8 cellular contexts compared by ENCODE assay signal in the genomic region with DNA sequence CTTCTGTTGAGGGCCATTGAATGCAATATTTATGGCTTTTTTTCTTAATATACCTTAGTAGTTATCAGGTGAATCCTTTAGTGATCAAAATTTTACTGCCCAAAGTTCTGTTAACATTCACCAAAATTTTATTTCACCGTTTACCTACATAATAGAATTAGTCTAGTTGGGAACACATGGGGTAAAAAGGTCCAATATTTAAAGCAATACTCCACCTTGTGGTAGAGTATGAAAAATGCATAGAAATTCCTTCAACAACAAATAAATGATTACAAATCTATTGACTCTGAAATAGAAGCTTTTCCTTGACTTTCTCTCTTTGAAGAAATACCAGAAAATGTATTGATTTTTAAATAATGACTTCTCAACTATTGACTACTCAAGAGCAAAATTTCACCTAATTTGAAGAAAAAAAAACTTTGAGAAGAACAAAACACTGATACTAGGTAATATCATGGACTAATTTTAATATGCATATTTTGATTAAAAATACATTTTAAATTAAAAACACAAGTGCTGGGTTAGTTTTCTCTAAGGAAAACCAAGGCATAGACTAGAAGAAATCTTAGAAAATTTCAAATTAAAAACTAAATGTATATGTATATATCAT. TPM values are rescaled to one million over a fixed set of nuclear protein-coding genes. Genes with fewer than 3 reads are reported as not detected.
A peak's percentile ranks its signal among the peaks of the same experiment; 100 is the strongest.
DNase-seq lines count a peak whose midpoint lies in the region; ATAC-seq, FAIRE-seq and TF ChIP-seq lines count a peak whose summit lies in the region.

No MANE protein-coding gene starts in this region.

- H3K9me3 ChIP-seq in PC-9 (ENCODE audit: insufficient read depth, low read depth) (no peaks in the 10 kb centered on the region), endothelial cell of umbilical vein (replicated peaks; ENCODE audit: control insufficient read depth, insufficient read depth, low read length) (no peaks in the 10 kb centered on the region)

- BruUV-seq in PC-9 (replicated peaks; lab: Mats Ljungman, UMichigan) = no TSS peak
- BruUV-seq in endothelial cell of umbilical vein (replicated peaks; lab: Mats Ljungman, UMichigan) = no TSS peak

- H2AFZ ChIP-seq in PC-9 = no peak overlapping the region
- no peak overlapping the region for H2AFZ ChIP-seq in endothelial cell of umbilical vein (ENCODE audit: low read depth, low read length)

- no peaks in the 10 kb centered on the region for H3K36me3 ChIP-seq in PC-9 (ENCODE audit: low read depth)
- H3K36me3 ChIP-seq in endothelial cell of umbilical vein (ENCODE audit: control insufficient read depth in 2 of 2, extremely low read depth in 1 of 2, insufficient read depth in 2 of 2, low read length in 2 of 2) = no peaks in the 10 kb centered on the region

- intact Hi-C loops in PC-9 (cut with micrococcal nuclease; ENCODE audit: unreplicated experiment) = loop anchor here (1.0 kb wide), 3 partner anchors 543 to 1313 kb away; no protein-coding TSS in a partner anchor
- intact Hi-C loops in endothelial cell of umbilical vein (cut with micrococcal nuclease) = loop anchor here (5.0 kb wide), 2 partner anchors 973 to 1073 kb away; no protein-coding TSS in a partner anchor

- H3K4me1 ChIP-seq in PC-9 (replicated peaks; ENCODE audit: insufficient read depth) (peaks cover 10% of the 10 kb centered on the region; the same call in 1 of the 2 replicates), endothelial cell of umbilical vein (ENCODE audit: control insufficient read depth, extremely low read depth, insufficient read depth, low read length) (no peaks in the 10 kb centered on the region)

- H3F3A ChIP-seq in PC-9 (ENCODE audit: insufficient read depth, low read depth) = no peaks in the 10 kb centered on the region

- no peak overlapping the region for H3K9ac ChIP-seq in endothelial cell of umbilical vein (replicated peaks; ENCODE audit: extremely low read depth, insufficient read depth, low read length)

- H3K9me2 ChIP-seq in PC-9 (ENCODE audit: insufficient read depth) = no peaks in the 10 kb centered on the region

- CTCF ChIA-PET in PC-9 (lab: Charles Lee) = no interaction called here
- CTCF ChIA-PET in endothelial cell of umbilical vein (lab: Charles Lee) = interaction anchor here (0.6 to 3.8 kb wide), 15 partner anchors 8 to 1314 kb away, joined by 3 to 40 read pairs (median 4); no protein-coding TSS in a partner anchor

- no peaks in the 10 kb centered on the region for H4K20me1 ChIP-seq in PC-9 (ENCODE audit: insufficient read depth)
- no peaks in the 10 kb centered on the region for H4K20me1 ChIP-seq in endothelial cell of umbilical vein (replicated peaks; ENCODE audit: control insufficient read depth, extremely low read depth, insufficient read depth, low read length)

- H3K79me2 ChIP-seq in PC-9 (ENCODE audit: low read depth) = no peaks in the 10 kb centered on the region
- no peaks in the 10 kb centered on the region for H3K79me2 ChIP-seq in endothelial cell of umbilical vein (ENCODE audit: control insufficient read depth, insufficient read depth, low read length)

- H3K4me2 ChIP-seq in PC-9 = no peak overlapping the region
- H3K4me2 ChIP-seq in endothelial cell of umbilical vein (ENCODE audit: insufficient read depth, low read length) = no peak overlapping the region

- dilution Hi-C loops in endothelial cell of umbilical vein (cut with MboI; ENCODE audit: extremely low pct_ligation_motif_present, low sequenced_read_pairs) = no loop called here

- H3K27me3 ChIP-seq in PC-9 (ENCODE audit: insufficient read depth, low read depth) (no peaks in the 10 kb centered on the region), endothelial cell of umbilical vein (ENCODE audit: control insufficient read depth in 2 of 2, insufficient read depth in 2 of 2, low read length in 2 of 2) (peaks cover 2 to 11% of the 10 kb centered on the region in 2 experiments)

- no peak for FAIRE-seq in endothelial cell of umbilical vein (lab: Jason Lieb, UNC)

- ATAC-seq in GM18909 (IDR thresholded peaks at IDR 0.05; ENCODE audit: poor library complexity, unreplicated experiment) (peak; percentile 62), HG03571 (IDR thresholded peaks at IDR 0.05; ENCODE audit: unreplicated experiment) (peak; percentile 51)

- TF ChIP-seq POLR2A in endothelial cell of umbilical vein (IDR thresholded peaks at IDR 0.05; ENCODE audit: low read depth, low read length) = no peak

- H3K4me3 ChIP-seq in PC-9 (no peak overlapping the region), endothelial cell of umbilical vein (replicated peaks in 1 of 3; ENCODE audit: insufficient read depth in 1 of 3, low read depth in 1 of 3, low read length in 3 of 3) (no peak overlapping the region)

- H3K27ac ChIP-seq in C4-2B (no peak overlapping the region), PC-9 (no peak overlapping the region), endothelial cell of umbilical vein (ENCODE audit: insufficient read depth, low read depth, low read length) (no peak overlapping the region)

- TF ChIP-seq CTCF in C4-2B (conservative IDR thresholded peaks at IDR 0.05) = peak; percentile 81
- peak; percentile 90 for TF ChIP-seq CTCF in PC-9 (conservative IDR thresholded peaks at IDR 0.05)
- TF ChIP-seq CTCF in endothelial cell of umbilical vein (IDR thresholded peaks at IDR 0.05; ENCODE audit: extremely low read depth in 1 of 2, insufficient read depth in 1 of 2, low read depth in 1 of 2, low read length in 2 of 2) = peak in 1 of 2 donors; percentile 32

- DNase-seq in PC-9 (no peak), endothelial cell of umbilical vein (ENCODE audit: low read depth, low spot score) (peak; percentile 31), renal cortical epithelial cell (ENCODE audit: low read depth) (peak; percentile 60)
- DNase-seq in effector CD8-positive, alpha-beta T cell (lab: John Stamatoyannopoulos, UW) = no peak
- DNase-seq in stimulated activated naive CD4-positive, alpha-beta T cell treated with Interleukin-2 at 50 U/mL for 16 hours (lab: John Stamatoyannopoulos, UW) = no peak

- no peaks in the 10 kb centered on the region for H3K9me1 ChIP-seq in endothelial cell of umbilical vein (replicated peaks; ENCODE audit: control insufficient read depth, extremely low read depth, insufficient read depth, low read length)

- POLR2A ChIA-PET in PC-9 (lab: Charles Lee; ENCODE audit: unreplicated experiment) (no interaction called here), endothelial cell of umbilical vein (lab: Charles Lee) (no interaction called here)

TF ChIP-seq in endothelial cell of umbilical vein, 7 proteins besides CTCF, POLR2A, EP300 and RAD21:
- TF ChIP-seq GATA2 (IDR thresholded peaks at IDR 0.05; ENCODE audit: insufficient read depth, insufficient read length, low read depth, low read length) (no peak), MYC (IDR thresholded peaks at IDR 0.05; ENCODE audit: low read depth, low read length) (no peak), POLR2AphosphoS5 (IDR thresholded peaks at IDR 0.05; ENCODE audit: insufficient read depth, low read depth, low read length) (no peak), JUN (IDR thresholded peaks at IDR 0.05; ENCODE audit: borderline replicate concordance, insufficient read depth, insufficient read length, low read depth) (no peak), EZH2 (IDR thresholded peaks at IDR 0.05; ENCODE audit: borderline replicate concordance, low read depth, low read length, severe bottlenecking) (no peak), FOS (IDR thresholded peaks at IDR 0.05; ENCODE audit: borderline replicate concordance, insufficient read depth, low read length) (no peak)
- TF ChIP-seq, protein P1, sequence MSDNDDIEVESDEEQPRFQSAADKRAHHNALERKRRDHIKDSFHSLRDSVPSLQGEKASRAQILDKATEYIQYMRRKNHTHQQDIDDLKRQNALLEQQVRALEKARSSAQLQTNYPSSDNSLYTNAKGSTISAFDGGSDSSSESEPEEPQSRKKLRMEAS (IDR thresholded peaks at IDR 0.05; ENCODE audit: insufficient read depth, insufficient read length) = no peak
TF ChIP-seq in endothelial cell of umbilical vein: peak in this region for 0.

RNA-seq across cellular contexts. Expression of a gene that starts 43.3 kb away (rescaled TPM):
- 14.5 and 14.8 TPM in 2 replicates for total RNA-seq in PC-9 (2021)
- 21.0 and 27.0 TPM in 2 replicates for total RNA-seq in endothelial cell of umbilical vein
- 7.9 and 10.4 TPM in 2 replicates for polyA plus RNA-seq in endothelial cell of umbilical vein
- polyA plus RNA-seq in endothelial cell of umbilical vein (2011; cell fraction: cytosol; rRNA removed) = 10.1 and 10.8 TPM in 2 replicates
- polyA plus RNA-seq in endothelial cell of umbilical vein (2011; cell fraction: nucleus; rRNA removed) = 19.6 and 23.1 TPM in 2 replicates
- 16.4 and 22.7 TPM in 2 replicates for polyA plus RNA-seq in endothelial cell of umbilical vein (2012)
- 15.8 and 16.2 TPM in 2 replicates for polyA minus RNA-seq in endothelial cell of umbilical vein
- 9.0 TPM for polyA minus RNA-seq in endothelial cell of umbilical vein (2011; cell fraction: cytosol; rRNA and poly(A)+ RNA removed)
- 11.8 and 19.7 TPM in 2 replicates for polyA minus RNA-seq in endothelial cell of umbilical vein (2011; cell fraction: nucleus; rRNA and poly(A)+ RNA removed)
- 29.9 and 33.9 TPM in 2 replicates for total RNA-seq in renal cortical epithelial cell

Comparison
In these comparisons a context has a peak if more than half of its experiments do, and no peak if none do; other contexts are left out.
1. DNase-seq: peak in endothelial cell of umbilical vein (single experiment) and renal cortical epithelial cell (single experiment); none in PC-9 (0 of 2), effector CD8-positive, alpha-beta T cell (single experiment) and stimulated activated naive CD4-positive, alpha-beta T cell treated with Interleukin-2 at 50 U/mL for 16 hours (single experiment).